Comparison of ENCODE assay signal across 18 cellular contexts in the genomic region with DNA sequence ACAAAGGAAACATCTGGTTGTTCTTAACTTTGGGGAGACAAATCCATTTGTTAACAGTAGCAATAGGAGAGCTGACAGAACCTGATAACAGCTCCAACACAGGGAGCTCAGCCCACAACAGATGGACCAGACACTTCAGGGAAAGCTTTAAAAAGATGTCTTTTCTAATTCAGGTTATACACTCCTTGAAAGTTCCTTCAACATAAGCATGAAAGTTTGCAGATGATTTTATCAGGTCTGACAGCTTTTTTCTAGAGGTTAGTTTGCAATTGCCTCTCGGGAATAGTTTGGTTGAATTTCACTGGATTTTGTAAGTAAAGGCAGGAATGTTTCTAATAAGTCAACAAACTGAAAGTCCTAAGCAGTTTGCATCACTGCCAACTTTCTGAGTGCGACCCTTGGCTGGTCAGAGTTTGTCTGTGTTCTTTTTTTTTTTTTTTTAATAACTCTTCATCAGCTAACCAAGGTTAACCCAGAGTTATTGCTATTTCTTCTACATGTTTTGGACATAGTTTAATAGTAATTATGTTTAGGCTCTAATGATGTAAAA.
"Had no signal": no experiment of that assay in that cellular context is flagged by ENCODE, and none has a peak within 500 bp of the region (broad histone marks: within the 10 kb centered on the region; RNA-seq: fewer than 3 reads in every experiment).

No MANE protein-coding gene starts in this region.

- H3K36me3 ChIP-seq: adrenal gland, esophagus squamous epithelium, neutrophil, thoracic aorta had no signal

- FAIRE-seq: bronchial epithelial cell, frontal cortex had no signal

- DNase-seq: activated CD4-positive, alpha-beta T cell treated with anti-CD3 and anti-CD28 coated beads for 1 hour; activated effector memory CD4-positive, alpha-beta T cell treated with anti-CD3 and anti-CD28 coated beads, Interleukin-2, amount 50 U/mL, for 16 hours; activated naive CD4-positive, alpha-beta T cell treated with anti-CD3 and anti-CD28 coated beads, Interleukin-2, amount 50 U/mL, for 16 hours; activated T-cell treated with anti-CD3 and anti-CD28 coated beads, Interleukin-2, amount 50 U/mL, for 72 hours; adrenal gland; cerebellar nuclear complex; effector CD8-positive, alpha-beta T cell; esophagus squamous epithelium; hypothalamus; islet precursor cell; posterior cingulate gyrus; stimulated activated naive B cell treated with anti-CD40 and anti-IgM and Interleukin-4, amounts not matched to agents 10 μg/mL and 1 μg/mL and 100 μg/mL, for 72 hours had no signal

- ATAC-seq: activated T-cell treated with anti-CD3 and anti-CD28 coated beads, Interleukin-2, amount 50 U/mL, for 72 hours; natural killer cell treated with Interleukin-12 subunit alpha and Interleukin-12 subunit beta and Interleukin-15 and Interleukin-18, amount 100 ng/mL, for 72 hours; stimulated activated naive B cell treated with anti-CD40 and anti-IgM and Interleukin-4, amounts not matched to agents 10 μg/mL and 1 μg/mL and 100 μg/mL, for 72 hours had no signal

- H3K27me3 ChIP-seq: adrenal gland, esophagus squamous epithelium had no signal

- H3K9me3 ChIP-seq: adrenal gland, esophagus squamous epithelium, neutrophil, thoracic aorta had no signal

- H3K4me3 ChIP-seq: adrenal gland, esophagus squamous epithelium, thoracic aorta had no signal

- H3K4me1 ChIP-seq: adrenal gland had no signal

- H3K27ac ChIP-seq: adrenal gland, esophagus squamous epithelium, neutrophil, thoracic aorta, VCaP had no signal
